ENCODE assay signal across 26 cellular contexts in the genomic region with DNA sequence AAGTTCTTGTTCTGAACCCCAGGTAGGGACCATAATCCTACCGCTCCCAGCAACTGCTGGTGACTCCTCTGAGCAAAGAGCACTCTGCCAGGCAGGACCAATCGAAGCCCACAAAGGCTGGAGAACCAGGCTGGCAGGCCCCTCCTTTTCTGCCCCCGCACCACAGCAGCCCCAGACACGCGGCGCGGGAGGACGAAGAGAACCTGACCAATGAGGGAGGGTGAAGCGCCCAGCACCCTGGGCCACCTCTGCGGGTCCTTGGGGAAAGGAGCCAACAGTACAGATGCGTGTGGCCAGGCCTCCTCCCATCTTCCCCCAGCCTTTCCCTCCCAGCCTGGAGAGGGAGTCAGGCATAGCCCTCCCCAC. TPM values are rescaled to one million over a fixed set of nuclear protein-coding genes. Genes with fewer than 3 reads are reported as not detected.
A peak's percentile ranks its signal among the peaks of the same experiment; 100 is the strongest.
DNase-seq lines count a peak whose midpoint lies in the region; ATAC-seq and TF ChIP-seq lines count a peak whose summit lies in the region.
"Had no signal": no experiment of that assay in that cellular context is flagged by ENCODE, and none has a peak within 500 bp of the region (broad histone marks: within the 10 kb centered on the region; RNA-seq: fewer than 3 reads in every experiment).

No MANE protein-coding gene starts in this region.

- TF ChIP-seq CTCF in spleen (IDR thresholded peaks at IDR 0.05 in 8 of 11, conservative IDR thresholded peaks at IDR 0.05 in 3 of 11): no peak

- H3K36me3 Mint-ChIP-seq in dendritic cell treated with granulocyte-macrophage colony-stimulating factor and Interleukin-4, amounts not matched to agents 40 ng/mL and 50 ng/mL, for 4 days (ENCODE audit: low read depth): peaks cover 93% of the 10 kb centered on the region
- no peaks in the 10 kb centered on the region for H3K36me3 Mint-ChIP-seq in natural killer cell treated with Interleukin-12 subunit alpha and Interleukin-12 subunit beta and Interleukin-15 and Interleukin-18, amount 100 ng/mL, for 72 hours
- H3K36me3 Mint-ChIP-seq: activated CD4-positive, alpha-beta memory T cell treated with anti-CD3 and anti-CD28 coated beads for 36 hours had no signal

- intact Hi-C loops in dendritic cell treated with granulocyte-macrophage colony-stimulating factor and Interleukin-4, amounts not matched to agents 40 ng/mL and 50 ng/mL, for 4 days (cut with micrococcal nuclease): no loop called here
- intact Hi-C loops in spleen (cut with DNase I; ENCODE audit: low total_unique reads): no loop called here

- H3K27ac Mint-ChIP-seq in dendritic cell treated with granulocyte-macrophage colony-stimulating factor and Interleukin-4, amounts not matched to agents 40 ng/mL and 50 ng/mL, for 4 days: peak overlapping the region; percentile 37
- peak overlapping the region; percentile 32 to 64 for H3K27ac Mint-ChIP-seq in natural killer cell treated with Interleukin-12 subunit alpha and Interleukin-12 subunit beta and Interleukin-15 and Interleukin-18, amount 100 ng/mL, for 72 hours
- H3K27ac Mint-ChIP-seq: activated CD4-positive, alpha-beta memory T cell treated with anti-CD3 and anti-CD28 coated beads for 36 hours; T-helper 1 cell treated with Interleukin-12 subunit alpha and Interleukin-12 subunit beta and Interleukin-4 antibody, amounts not matched to agents 30 μg/mL and 1 μg/mL, for 36 hours had no signal

- H3K36me3 ChIP-seq in HUES64 (ENCODE audit: insufficient read depth, low read length): peaks cover 70% of the 10 kb centered on the region
- H3K36me3 ChIP-seq in spleen: peaks cover 0 to 48% (median 6%) of the 10 kb centered on the region in 6 donors

- H3K27me3 ChIP-seq in HUES64 (ENCODE audit: insufficient read depth, low read length) (no peaks in the 10 kb centered on the region), spleen (replicated peaks in 1 of 7) (peaks cover 0 to 4% (median 0%) of the 10 kb centered on the region in 7 donors)
- H3K27me3 ChIP-seq: BLaER1, upper lobe of left lung had no signal

- H3K27me3 Mint-ChIP-seq in dendritic cell treated with granulocyte-macrophage colony-stimulating factor and Interleukin-4, amounts not matched to agents 40 ng/mL and 50 ng/mL, for 4 days: no peaks in the 10 kb centered on the region
- no peaks in the 10 kb centered on the region for H3K27me3 Mint-ChIP-seq in natural killer cell treated with Interleukin-12 subunit alpha and Interleukin-12 subunit beta and Interleukin-15 and Interleukin-18, amount 100 ng/mL, for 72 hours

- DNase-seq in natural killer cell treated with Interleukin-12 subunit alpha and Interleukin-12 subunit beta and Interleukin-15 and Interleukin-18, amount 100 ng/mL, for 72 hours (ENCODE audit: low spot score): no peak
- DNase-seq in spleen (peak; percentile 65), NCI-H1105 (lab: John Stamatoyannopoulos, UW) (no peak), iPS-NIHi11 (ENCODE audit: low spot score) (no peak)
- DNase-seq: activated CD4-positive, alpha-beta memory T cell treated with anti-CD3 and anti-CD28 coated beads for 36 hours; activated CD4-positive, CD25-positive, alpha-beta regulatory T cell treated with anti-CD3 and anti-CD28 coated beads, Interleukin-2, amount 50 U/mL, for 72 hours; activated CD8-positive, alpha-beta memory T cell treated with anti-CD3 and anti-CD28 coated beads, Interleukin-2, amount 50 U/mL, for 4 hours; activated naive CD4-positive, alpha-beta T cell treated with anti-CD3 and anti-CD28 coated beads, Interleukin-2, amount 50 U/mL, for 16 hours; COR-L47; DMS53; H7; kidney; mammary epithelial cell; NCI-H1092 treated with DMSO at 0.1 percent for 48 hours; NCI-H187 treated with DMSO at 0.1 percent for 48 hours; NCI-H2227 treated with DMSO at 0.1 percent for 48 hours; NCI-H526 treated with DMSO at 0.1 percent for 48 hours; stimulated activated CD4-positive, alpha-beta T cell treated with anti-CD3 and anti-CD28 coated beads, Interleukin-1b, Interleukin-23, amount 100 ng/mL, for 48 hours; upper lobe of left lung had no signal

- H3K9ac ChIP-seq in HUES64 (ENCODE audit: low read depth, low read length): no peak overlapping the region
- H3K9ac ChIP-seq: BLaER1 had no signal

- TF ChIP-seq POLR2A in spleen (IDR thresholded peaks at IDR 0.05): no peak

- peaks cover 76% of the 10 kb centered on the region for H3K4me1 Mint-ChIP-seq in dendritic cell treated with granulocyte-macrophage colony-stimulating factor and Interleukin-4, amounts not matched to agents 40 ng/mL and 50 ng/mL, for 4 days (ENCODE audit: low read depth)
- H3K4me1 Mint-ChIP-seq in natural killer cell treated with Interleukin-12 subunit alpha and Interleukin-12 subunit beta and Interleukin-15 and Interleukin-18, amount 100 ng/mL, for 72 hours (ENCODE audit: low read depth in 2 of 2): peaks cover 42 to 80% of the 10 kb centered on the region in 2 donors

- H3K27ac ChIP-seq in HUES64 (ENCODE audit: low read depth, low read length) (peak overlapping the region; percentile 47), spleen (peak overlapping the region in 4 of 8 donors; percentile 14 to 59 (median 30))
- H3K27ac ChIP-seq: BLaER1, SK-N-MC, skin epidermis, upper lobe of left lung had no signal

- no peak overlapping the region for H3K4me3 Mint-ChIP-seq in dendritic cell treated with granulocyte-macrophage colony-stimulating factor and Interleukin-4, amounts not matched to agents 40 ng/mL and 50 ng/mL, for 4 days
- no peak overlapping the region for H3K4me3 Mint-ChIP-seq in natural killer cell treated with Interleukin-12 subunit alpha and Interleukin-12 subunit beta and Interleukin-15 and Interleukin-18, amount 100 ng/mL, for 72 hours
- H3K4me3 Mint-ChIP-seq: activated CD4-positive, alpha-beta memory T cell treated with anti-CD3 and anti-CD28 coated beads for 36 hours; T-helper 1 cell treated with Interleukin-12 subunit alpha and Interleukin-12 subunit beta and Interleukin-4 antibody, amounts not matched to agents 30 μg/mL and 1 μg/mL, for 36 hours had no signal

- no peaks in the 10 kb centered on the region for H3K9me3 ChIP-seq in HUES64 (ENCODE audit: insufficient read depth, low read depth, low read length)
- peaks cover 0 to 5% (median 0%) of the 10 kb centered on the region in 8 donors for H3K9me3 ChIP-seq in spleen
- H3K9me3 ChIP-seq: BLaER1, upper lobe of left lung had no signal

- H3K9me3 Mint-ChIP-seq in dendritic cell treated with granulocyte-macrophage colony-stimulating factor and Interleukin-4, amounts not matched to agents 40 ng/mL and 50 ng/mL, for 4 days: no peaks in the 10 kb centered on the region
- no peaks in the 10 kb centered on the region for H3K9me3 Mint-ChIP-seq in natural killer cell treated with Interleukin-12 subunit alpha and Interleukin-12 subunit beta and Interleukin-15 and Interleukin-18, amount 100 ng/mL, for 72 hours
- H3K9me3 Mint-ChIP-seq: T-helper 1 cell treated with Interleukin-12 subunit alpha and Interleukin-12 subunit beta and Interleukin-4 antibody, amounts not matched to agents 30 μg/mL and 1 μg/mL, for 36 hours had no signal

- ATAC-seq in natural killer cell treated with Interleukin-12 subunit alpha and Interleukin-12 subunit beta and Interleukin-15 and Interleukin-18, amount 100 ng/mL, for 72 hours: no peak
- no peak for ATAC-seq in HG02588 (IDR thresholded peaks at IDR 0.05; ENCODE audit: unreplicated experiment)

- 80% methylated on average over 11 of the region's 11 CpGs for WGBS in HUES64
- 73 to 97% (median 87%) methylated on average over 8 to 11 of the region's 11 CpGs for WGBS in spleen, 5 donors

- H3K4me3 ChIP-seq in HUES64 (ENCODE audit: low read length) (no peak overlapping the region), spleen (no peak overlapping the region)
- H3K4me3 ChIP-seq: BLaER1, SK-N-MC, skin epidermis, upper lobe of left lung had no signal

- peaks cover 70% of the 10 kb centered on the region for H3K4me1 ChIP-seq in HUES64 (ENCODE audit: insufficient read depth, low read length)
- peaks cover 0 to 59% (median 24%) of the 10 kb centered on the region in 6 donors for H3K4me1 ChIP-seq in spleen

RNA-seq across cellular contexts. Expression of a gene that starts 25.9 kb away (rescaled TPM):
- 166 TPM for polyA plus RNA-seq in HUES64 (2013, experiment 1 of 2)
- 145 TPM for polyA plus RNA-seq in HUES64 (2013, experiment 2 of 2)
- 10 to 100 TPM; 61.3 to 76.4 TPM for total RNA-seq in natural killer cell treated with Interleukin-12 subunit alpha and Interleukin-12 subunit beta and Interleukin-15 and Interleukin-18, amount 100 ng/mL, for 72 hours
- total RNA-seq in spleen: 10 to 100 TPM; 32.2 to 74.4 (median 52.0) TPM
- polyA plus RNA-seq in spleen: 10 to 100 TPM in 1 of 3 donors, 1 to 10 TPM in 2; 6.7 to 19.2 (median 7.0) TPM
